Comparison of ENCODE assay signal across 22 cellular contexts in the genomic region with DNA sequence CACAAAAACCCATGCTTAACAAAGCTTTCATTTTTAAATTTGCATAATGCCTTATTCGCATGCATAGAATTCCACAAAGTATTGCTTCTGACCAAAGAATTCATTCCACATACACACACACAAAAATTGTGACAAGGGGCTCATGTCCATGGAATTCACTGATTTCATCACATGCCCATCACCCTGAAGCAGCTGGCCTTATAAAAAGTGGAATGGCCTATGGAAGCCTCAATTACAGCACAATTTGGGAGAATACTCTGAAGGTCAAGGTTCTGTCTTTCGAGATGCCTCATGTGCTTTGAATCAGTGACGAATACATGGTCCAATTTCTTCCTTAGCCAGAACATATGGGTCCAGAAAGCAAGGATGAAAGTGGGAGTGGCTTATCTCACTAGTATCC.
DNase-seq lines count a peak whose midpoint lies in the region; ATAC-seq and TF ChIP-seq lines count a peak whose summit lies in the region.
"Had no signal": no experiment of that assay in that cellular context is flagged by ENCODE, and none has a peak within 500 bp of the region (broad histone marks: within the 10 kb centered on the region; RNA-seq: fewer than 3 reads in every experiment).

No MANE protein-coding gene starts in this region.

- H2AFZ ChIP-seq in fibroblast of lung (ENCODE audit: low read length) (no peak overlapping the region), trophoblast cell (ENCODE audit: insufficient read depth, low read length, poor library complexity) (no peak overlapping the region)

- TF ChIP-seq CTCF in fibroblast of lung (conservative IDR thresholded peaks at IDR 0.05 in 1 of 2, IDR thresholded peaks at IDR 0.05 in 1 of 2; ENCODE audit: low read depth in 1 of 2, low read length in 2 of 2) = no peak
- no peak for TF ChIP-seq CTCF in endodermal cell (conservative IDR thresholded peaks at IDR 0.05)

- no peaks in the 10 kb centered on the region for H3K79me1 ChIP-seq in trophoblast cell (ENCODE audit: low read length)

- H3K27ac ChIP-seq in fibroblast of lung (ENCODE audit: insufficient read depth, low read length) (peak overlapping the region; percentile 55), trophoblast cell (ENCODE audit: low read depth, low read length) (no peak overlapping the region), endodermal cell (ENCODE audit: low read depth, low read length) (no peak overlapping the region)
- H3K27ac ChIP-seq: neutrophil, transverse colon had no signal

- H3K27me3 Mint-ChIP-seq in endodermal cell (ENCODE audit: insufficient read depth) = peaks cover 4% of the 10 kb centered on the region
- H3K27me3 Mint-ChIP-seq: activated CD4-positive, alpha-beta T cell treated with anti-CD3 and anti-CD28 coated beads for 36 hours had no signal

- no peak overlapping the region for H3K4ac ChIP-seq in trophoblast cell (ENCODE audit: low read depth, low read length)

- H3K4me2 ChIP-seq in fibroblast of lung (ENCODE audit: extremely low read depth, insufficient read depth, low read length) (no peak overlapping the region), trophoblast cell (ENCODE audit: low read length) (no peak overlapping the region)

- H3K9me3 ChIP-seq in fibroblast of lung (ENCODE audit: control insufficient read depth, insufficient read depth, low read depth, low read length) = no peaks in the 10 kb centered on the region
- H3K9me3 ChIP-seq in trophoblast cell (ENCODE audit: insufficient read depth, low read depth, low read length) = no peaks in the 10 kb centered on the region
- H3K9me3 ChIP-seq in endodermal cell (ENCODE audit: control insufficient read depth, low read length) = no peaks in the 10 kb centered on the region
- H3K9me3 ChIP-seq: mucosa of descending colon, neutrophil, transverse colon had no signal

- H3K36me3 ChIP-seq in fibroblast of lung (ENCODE audit: control insufficient read depth, insufficient read depth, low read length) (no peaks in the 10 kb centered on the region), trophoblast cell (ENCODE audit: control insufficient read depth in 1 of 2, insufficient read depth in 2 of 2, low read length in 2 of 2) (no peaks in the 10 kb centered on the region), endodermal cell (ENCODE audit: control insufficient read depth, insufficient read depth, low read length) (no peaks in the 10 kb centered on the region)
- H3K36me3 ChIP-seq: neutrophil, transverse colon had no signal

- no peak overlapping the region for H2BK5ac ChIP-seq in trophoblast cell (ENCODE audit: low read depth, low read length, poor library complexity)

- H3K23ac ChIP-seq in trophoblast cell (ENCODE audit: low read length) = no peak overlapping the region

- no peak overlapping the region for H4K91ac ChIP-seq in trophoblast cell (ENCODE audit: low read depth, low read length)

- no peak overlapping the region for H4K8ac ChIP-seq in trophoblast cell (ENCODE audit: low read depth, low read length)

- no peaks in the 10 kb centered on the region for H3K4me1 Mint-ChIP-seq in endodermal cell

- H3K4me1 ChIP-seq in fibroblast of lung (ENCODE audit: control insufficient read depth, extremely low read depth, insufficient read depth, low read length) (peaks cover 11% of the 10 kb centered on the region), trophoblast cell (ENCODE audit: control insufficient read depth in 1 of 2, insufficient read depth in 2 of 2, low read length in 2 of 2) (peaks cover 5 to 13% of the 10 kb centered on the region in 2 experiments), endodermal cell (ENCODE audit: control insufficient read depth, insufficient read depth, low read length) (no peaks in the 10 kb centered on the region)
- H3K4me1 ChIP-seq: transverse colon had no signal

- no peaks in the 10 kb centered on the region for H3K79me2 ChIP-seq in fibroblast of lung (ENCODE audit: control insufficient read depth, insufficient read depth, low read length)
- H3K79me2 ChIP-seq in trophoblast cell (ENCODE audit: control insufficient read depth, insufficient read depth, low read length, poor library complexity) = no peaks in the 10 kb centered on the region

- H3K4me3 Mint-ChIP-seq in endodermal cell = no peak overlapping the region
- H3K4me3 Mint-ChIP-seq: activated CD4-positive, alpha-beta T cell treated with anti-CD3 and anti-CD28 coated beads for 36 hours had no signal

- DNase-seq in EH (ENCODE audit: low read depth) = peak; percentile 96
- DNase-seq in M059J (ENCODE audit: low read depth) = peak; percentile 55
- DNase-seq in fibroblast of lung (ENCODE audit: low read depth in 2 of 2) = peak; percentile 47 to 87
- DNase-seq in trophoblast cell = peak; percentile 44 to 78
- no peak for DNase-seq in endodermal cell
- no peak for DNase-seq in NCI-H1930 (lab: John Stamatoyannopoulos, UW)
- no peak for DNase-seq in anterior cingulate cortex (lab: John Stamatoyannopoulos, UW)
- DNase-seq: activated CD4-positive, alpha-beta T cell treated with anti-CD3 and anti-CD28 coated beads for 36 hours; amygdala; C1 segment of cervical spinal cord; left ventricle myocardium superior; mucosa of descending colon; NCI-H1436 treated with DMSO at 0.1 percent for 48 hours; NCI-H2171 treated with DMSO at 0.1 percent for 48 hours; NCI-H748 treated with DMSO at 0.1 percent for 48 hours; right cardiac atrium; stimulated activated naive CD4-positive, alpha-beta T cell; transverse colon had no signal

- H2AK5ac ChIP-seq in trophoblast cell (ENCODE audit: low read length) = no peak overlapping the region

- no peak overlapping the region for H4K12ac ChIP-seq in trophoblast cell (ENCODE audit: low read depth, low read length)

- H3K18ac ChIP-seq in trophoblast cell (ENCODE audit: low read length) = no peak overlapping the region

- H3K9ac ChIP-seq in fibroblast of lung (ENCODE audit: insufficient read depth, low read length) (no peak overlapping the region), trophoblast cell (ENCODE audit: low read length) (no peak overlapping the region), endodermal cell (ENCODE audit: extremely low read depth, low read length, poor library complexity, severe bottlenecking) (no peak overlapping the region)

- H3K14ac ChIP-seq in trophoblast cell (ENCODE audit: low read length) = no peak overlapping the region

- H3K36me3 Mint-ChIP-seq in endodermal cell (ENCODE audit: low read depth) = no peaks in the 10 kb centered on the region

- H4K20me1 ChIP-seq in fibroblast of lung (ENCODE audit: control insufficient read depth, extremely low read depth, insufficient read depth, low read length) = no peaks in the 10 kb centered on the region

- H3K27ac Mint-ChIP-seq in endodermal cell = no peak overlapping the region
- H3K27ac Mint-ChIP-seq: activated CD4-positive, alpha-beta T cell treated with anti-CD3 and anti-CD28 coated beads for 36 hours had no signal

- WGBS in trophoblast cell (ENCODE audit: extremely low coverage, insufficient coverage, insufficient read length) = no CpG with 5 or more reads among the region's 3 CpGs
- WGBS in endodermal cell (ENCODE audit: insufficient coverage in 1 of 2, insufficient read length in 1 of 2), 2 experiments = 94 to 98% methylated on average over 3 of the region's 3 CpGs

- ATAC-seq in GM19395 (IDR thresholded peaks at IDR 0.05; ENCODE audit: unreplicated experiment) = no peak
- ATAC-seq: activated CD4-positive, alpha-beta T cell treated with anti-CD3 and anti-CD28 coated beads for 36 hours; GM12878; left ventricle myocardium superior; mucosa of descending colon; right cardiac atrium; Right ventricle myocardium inferior had no signal

- no peak overlapping the region for H2BK12ac ChIP-seq in trophoblast cell (ENCODE audit: low read length)

- H3K27me3 ChIP-seq in fibroblast of lung (ENCODE audit: control insufficient read depth, insufficient read depth, low read length) (no peaks in the 10 kb centered on the region), trophoblast cell (ENCODE audit: insufficient read depth, low read length) (no peaks in the 10 kb centered on the region), endodermal cell (ENCODE audit: control insufficient read depth, insufficient read depth, low read length, poor library complexity, severe bottlenecking) (no peaks in the 10 kb centered on the region)
- H3K27me3 ChIP-seq: neutrophil, transverse colon had no signal

- H3K4me3 ChIP-seq in fibroblast of lung (replicated peaks in 1 of 4; ENCODE audit: control extremely low read depth in 1 of 4, insufficient read depth in 1 of 4, low read depth in 3 of 4, low read length in 4 of 4) (no peak overlapping the region), trophoblast cell (ENCODE audit: low read depth, low read length) (no peak overlapping the region), endodermal cell (ENCODE audit: low read length) (no peak overlapping the region)
- H3K4me3 ChIP-seq: GM12878, mucosa of descending colon, transverse colon had no signal

- H3K9me3 Mint-ChIP-seq in endodermal cell = no peaks in the 10 kb centered on the region

- no peak overlapping the region for H2BK120ac ChIP-seq in trophoblast cell (ENCODE audit: insufficient read depth, low read length, poor library complexity)

Comparison
In these comparisons a context has a peak if more than half of its experiments do, and no peak if none do; other contexts are left out.
1. DNase-seq: peak in EH (single experiment), M059J (single experiment), fibroblast of lung (2 of 2) and trophoblast cell (2 of 2); none in endodermal cell (single experiment), NCI-H1930 (0 of 2) and anterior cingulate cortex (0 of 58).